Comparison of ENCODE assay signal across 26 cellular contexts in genomic region chr5:142411656-142412425, GRCh38.
"Had no signal": no experiment of that assay in that cellular context is flagged by ENCODE, and none has a peak within 500 bp of the region (broad histone marks: within the 10 kb centered on the region; RNA-seq: fewer than 3 reads in every experiment).

No MANE protein-coding gene starts in this region.

- H3K27me3 Mint-ChIP-seq: activated B cell treated with CpG ODN at 0.5 μM for 24 hours; activated CD4-positive, alpha-beta T cell treated with anti-CD3 and anti-CD28 coated beads for 36 hours; activated naive CD8-positive, alpha-beta T cell; type B pancreatic cell had no signal

- H3K4me1 Mint-ChIP-seq: activated CD4-positive, alpha-beta T cell treated with anti-CD3 and anti-CD28 coated beads for 36 hours; central memory CD8-positive, alpha-beta T cell had no signal

- H3K4me1 ChIP-seq: breast epithelium, colonic mucosa, esophagus squamous epithelium, gastrocnemius medialis, left ventricle myocardium inferior, testis had no signal

- H3K27ac Mint-ChIP-seq: activated B cell treated with CpG ODN at 0.5 μM for 24 hours; activated CD4-positive, alpha-beta T cell treated with anti-CD3 and anti-CD28 coated beads for 36 hours; activated naive CD8-positive, alpha-beta T cell; activated T-helper 2 cell treated with anti-CD3 and anti-CD28 coated beads, Interferon-gamma antibody, Interleukin-2, Interleukin-4, amounts not matched to agents 10 μg/mL and 5 μg/mL and 100 μg/mL, durations not matched to agents 14 hours and 24 hours and 36 hours; effector memory CD8-positive, alpha-beta T cell; natural killer cell treated with Interleukin-12 subunit alpha and Interleukin-12 subunit beta and Interleukin-15 and Interleukin-18, amount 100 ng/mL, for 72 hours; type B pancreatic cell had no signal

- H3K36me3 Mint-ChIP-seq: activated naive CD8-positive, alpha-beta T cell; natural killer cell treated with Interleukin-12 subunit alpha and Interleukin-12 subunit beta and Interleukin-15 and Interleukin-18, amount 100 ng/mL, for 72 hours; type B pancreatic cell had no signal

- H3K36me3 ChIP-seq: breast epithelium, colonic mucosa, esophagus squamous epithelium, gastrocnemius medialis, left ventricle myocardium inferior had no signal

- H3K4me3 Mint-ChIP-seq: activated B cell treated with CpG ODN at 0.5 μM for 24 hours; activated CD4-positive, alpha-beta T cell treated with anti-CD3 and anti-CD28 coated beads for 36 hours; activated naive CD8-positive, alpha-beta T cell; activated T-cell treated with anti-CD3 and anti-CD28 coated beads, Interleukin-2, amount 50 U/mL, for 4 hours; central memory CD8-positive, alpha-beta T cell; effector memory CD8-positive, alpha-beta T cell; natural killer cell treated with Interleukin-12 subunit alpha and Interleukin-12 subunit beta and Interleukin-15 and Interleukin-18, amount 100 ng/mL, for 72 hours; type B pancreatic cell had no signal

- H3K9me3 ChIP-seq: breast epithelium, colonic mucosa, esophagus squamous epithelium, gastrocnemius medialis, left ventricle myocardium inferior, testis had no signal

- ATAC-seq: activated CD4-positive, alpha-beta T cell treated with anti-CD3 and anti-CD28 coated beads for 36 hours; activated T-cell treated with anti-CD3 and anti-CD28 coated beads, Interleukin-2, amount 50 U/mL, for 4 hours; effector memory CD8-positive, alpha-beta T cell; gastrocnemius medialis; natural killer cell treated with Interleukin-12 subunit alpha and Interleukin-12 subunit beta and Interleukin-15 and Interleukin-18, amount 100 ng/mL, for 72 hours had no signal

- H3K4me3 ChIP-seq: breast epithelium, colonic mucosa, dorsolateral prefrontal cortex, esophagus squamous epithelium, gastrocnemius medialis, left ventricle myocardium inferior, testis had no signal

- H3K9me3 Mint-ChIP-seq: activated B cell treated with CpG ODN at 0.5 μM for 24 hours; activated T-cell treated with anti-CD3 and anti-CD28 coated beads, Interleukin-2, amount 50 U/mL, for 4 hours; activated T-helper 2 cell treated with anti-CD3 and anti-CD28 coated beads, Interferon-gamma antibody, Interleukin-2, Interleukin-4, amounts not matched to agents 10 μg/mL and 5 μg/mL and 100 μg/mL, durations not matched to agents 14 hours and 24 hours and 36 hours; central memory CD8-positive, alpha-beta T cell; effector memory CD8-positive, alpha-beta T cell; natural killer cell treated with Interleukin-12 subunit alpha and Interleukin-12 subunit beta and Interleukin-15 and Interleukin-18, amount 100 ng/mL, for 72 hours; type B pancreatic cell had no signal

- H3K27ac ChIP-seq: breast epithelium, colonic mucosa, dorsolateral prefrontal cortex, esophagus squamous epithelium, gastrocnemius medialis, left ventricle myocardium inferior, testis had no signal

- H3K27me3 ChIP-seq: breast epithelium, colonic mucosa, esophagus squamous epithelium, gastrocnemius medialis, testis had no signal

- DNase-seq: activated B cell treated with CpG ODN at 0.5 μM for 24 hours; activated CD4-positive, alpha-beta T cell treated with anti-CD3 and anti-CD28 coated beads for 36 hours; activated CD4-positive, alpha-beta T cell treated with anti-CD3 and anti-CD28 coated beads, Interleukin-2, amount 50 U/mL, for 4 hours; activated CD8-positive, alpha-beta memory T cell treated with anti-CD3 and anti-CD28 coated beads for 24 hours; activated CD8-positive, alpha-beta memory T cell treated with anti-CD3 and anti-CD28 coated beads, Interleukin-2, amount 50 U/mL, for 4 hours; activated naive CD4-positive, alpha-beta T cell; activated T-cell treated with anti-CD3 and anti-CD28 coated beads, Interleukin-2, amount 50 U/mL, for 4 hours; colonic mucosa; dorsolateral prefrontal cortex; effector memory CD8-positive, alpha-beta T cell; esophagus squamous epithelium; gastrocnemius medialis; head of caudate nucleus; left ventricle myocardium inferior; occipital lobe; stimulated activated CD4-positive, alpha-beta T cell treated with anti-CD3 and anti-CD28 coated beads, Interleukin-2, amount 100 ng/mL, for 48 hours; stimulated activated CD8-positive, alpha-beta memory T cell treated with anti-CD3 and anti-CD28 coated beads, Interleukin-4, amount 100 ng/mL, for 48 hours; stimulated activated naive CD4-positive, alpha-beta T cell; T1000; testis had no signal
